8 cellular contexts compared by ENCODE assay signal in the genomic region with DNA sequence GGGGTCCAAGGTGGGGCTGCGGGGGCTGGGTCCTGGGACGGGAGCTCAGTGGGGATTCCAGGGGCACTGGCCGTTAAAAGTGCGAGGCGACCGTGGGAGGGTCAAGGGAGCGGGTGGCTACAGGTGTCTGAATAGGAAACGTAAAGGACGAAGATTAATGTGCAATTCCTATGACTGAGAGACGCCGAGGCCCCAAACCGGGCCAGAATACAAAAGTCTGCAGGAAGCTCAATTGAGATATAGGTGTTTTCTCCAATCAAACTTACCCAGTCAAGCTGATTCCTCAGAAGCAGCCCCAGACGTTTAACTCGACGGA. TPM values are rescaled to one million over a fixed set of nuclear protein-coding genes. Genes with fewer than 3 reads are reported as not detected.
A peak's percentile ranks its signal among the peaks of the same experiment; 100 is the strongest.
DNase-seq lines count a peak whose midpoint lies in the region; ATAC-seq and TF ChIP-seq lines count a peak whose summit lies in the region.

A gene (minus strand): TSS at position 305 of the 316 bp plus-strand sequence. CDS start 7,247 bp downstream, outside the sequence.

- peak within 1 kb of the TSS; percentile 99 for H3K27ac Mint-ChIP-seq in activated T-cell treated with anti-CD3 and anti-CD28 coated beads, Interleukin-2, amount 50 U/mL, for 24 hours

- no peaks in the 10 kb centered on the region for H3K9me3 ChIP-seq in Panc1 (ENCODE audit: control insufficient read depth, insufficient read depth, low read depth, low read length)
- H3K9me3 ChIP-seq in esophagus muscularis mucosa: no peaks in the 10 kb centered on the region
- H3K9me3 ChIP-seq in osteoblast (ENCODE audit: low read depth, low read length): no peaks in the 10 kb centered on the region

- no peaks in the 10 kb centered on the region for H3K27me3 Mint-ChIP-seq in activated T-cell treated with anti-CD3 and anti-CD28 coated beads, Interleukin-2, amount 50 U/mL, for 24 hours

- ATAC-seq in Panc1: peak; percentile 53; the same call in 1 of the 2 replicates

- under 1% methylated on average over 15 of the region's 15 CpGs for WGBS in esophagus muscularis mucosa

- H3K79me2 ChIP-seq in osteoblast (ENCODE audit: insufficient read depth, low read length): peaks cover 5% of the 10 kb centered on the region

- peak within 1 kb of the TSS; percentile 78 to 89 for H3K4me3 ChIP-seq in Panc1 (ENCODE audit: low read depth in 2 of 2, low read length in 2 of 2)
- peak within 1 kb of the TSS; percentile 66 to 73 (median 71) for H3K4me3 ChIP-seq in esophagus muscularis mucosa
- H3K4me3 ChIP-seq in osteoblast (ENCODE audit: insufficient read depth, low read length): peak within 1 kb of the TSS; percentile 74

- intact Hi-C loops in Panc1 (cut with micrococcal nuclease; ENCODE audit: unreplicated experiment) (loop anchor here (1.0 to 10.0 kb wide), 2 partner anchors 102 to 163 kb away; no protein-coding TSS in a partner anchor), esophagus muscularis mucosa (cut with DNase I) (loop anchor here (2.0 to 5.0 kb wide), 3 partner anchors 93 to 175 kb away; no protein-coding TSS in a partner anchor)

- H3K27ac ChIP-seq in Panc1 (ENCODE audit: low read length) (peak within 1 kb of the TSS; percentile 99), esophagus muscularis mucosa (replicated peaks in 1 of 4) (peak within 1 kb of the TSS; percentile 75 to 90 (median 86)), osteoblast (ENCODE audit: low read depth, low read length) (peak within 1 kb of the TSS; percentile 71)

- TF ChIP-seq POLR2A in esophagus muscularis mucosa (IDR thresholded peaks at IDR 0.05; ENCODE audit: low read depth): no peak

- H3K4me1 ChIP-seq in Panc1 (ENCODE audit: control insufficient read depth, insufficient read depth, low read length): peaks cover 12% of the 10 kb centered on the region
- H3K4me1 ChIP-seq in esophagus muscularis mucosa: peaks cover 15 to 29% (median 20%) of the 10 kb centered on the region in 4 donors
- H3K4me1 ChIP-seq in osteoblast (ENCODE audit: insufficient read depth, low read length): peaks cover 15% of the 10 kb centered on the region

- DNase-seq in activated T-cell treated with anti-CD3 and anti-CD28 coated beads, Interleukin-2, amount 50 U/mL, for 24 hours: no peak
- DNase-seq in activated T-cell treated with anti-CD3 and anti-CD28 coated beads, Interleukin-2, amount 50 U/mL, for 1 hour: no peak
- DNase-seq in Panc1 (ENCODE audit: low read depth, low spot score) (no peak), esophagus muscularis mucosa (ENCODE audit: extremely low spot score) (no peak), osteoblast (ENCODE audit: insufficient read length, low spot score, missing footprints) (no peak), NCI-H2081 treated with DMSO at 0.1 percent for 48 hours (lab: John Stamatoyannopoulos, UW) (no peak), NCI-H1694 treated with DMSO at 0.1 percent for 48 hours (lab: John Stamatoyannopoulos, UW) (no peak), G401 (ENCODE audit: low spot score) (no peak)

- H3K4me1 Mint-ChIP-seq in activated T-cell treated with anti-CD3 and anti-CD28 coated beads, Interleukin-2, amount 50 U/mL, for 24 hours (ENCODE audit: low read depth): peaks cover 35% of the 10 kb centered on the region

- H3K36me3 ChIP-seq in Panc1 (ENCODE audit: control insufficient read depth, insufficient read depth, low read length) (no peaks in the 10 kb centered on the region), esophagus muscularis mucosa (no peaks in the 10 kb centered on the region), osteoblast (ENCODE audit: insufficient read depth, low read length) (no peaks in the 10 kb centered on the region)

- peak within 1 kb of the TSS; percentile 94 for H3K4me3 Mint-ChIP-seq in activated T-cell treated with anti-CD3 and anti-CD28 coated beads, Interleukin-2, amount 50 U/mL, for 24 hours

- CTCF ChIA-PET in Panc1 (lab: Charles Lee): interaction anchor here (0.6 to 3.1 kb wide), 14 partner anchors 33 to 285 kb away, joined by 3 to 56 read pairs (median 4); no protein-coding TSS in a partner anchor

- POLR2A ChIA-PET in Panc1 (lab: Charles Lee): interaction anchor here (0.9 kb wide), 1 partner anchor 105 kb away, joined by 3 read pairs; no protein-coding TSS in a partner anchor

- H2AFZ ChIP-seq in osteoblast (ENCODE audit: low read length): peak within 1 kb of the TSS; percentile 88

- TF ChIP-seq CTCF in Panc1 (IDR thresholded peaks at IDR 0.05): no peak
- no peak for TF ChIP-seq CTCF in esophagus muscularis mucosa (IDR thresholded peaks at IDR 0.05)
- no peak for TF ChIP-seq CTCF in osteoblast (IDR thresholded peaks at IDR 0.05; ENCODE audit: extremely low read depth, low read depth, low read length)

- in situ Hi-C loops in Panc1 (cut with HindIII; ENCODE audit: low pct_unique_long_range_greater_than_20kb, low sequenced_read_pairs) (loop anchor here (5.0 kb wide), 1 partner anchor 100 kb away; no protein-coding TSS in a partner anchor), G401 (cut with HindIII; ENCODE audit: low sequenced_read_pairs) (loop anchor here (10.0 kb wide), 1 partner anchor 103 kb away; no protein-coding TSS in a partner anchor)

- H3K9me3 Mint-ChIP-seq in activated T-cell treated with anti-CD3 and anti-CD28 coated beads, Interleukin-2, amount 50 U/mL, for 24 hours: no peaks in the 10 kb centered on the region

- H3K27me3 ChIP-seq in Panc1 (ENCODE audit: control insufficient read depth, insufficient read depth, low read length): no peaks in the 10 kb centered on the region
- H3K27me3 ChIP-seq in esophagus muscularis mucosa: no peaks in the 10 kb centered on the region
- no peaks in the 10 kb centered on the region for H3K27me3 ChIP-seq in osteoblast (ENCODE audit: insufficient read depth, low read length)

- H4K20me1 ChIP-seq in osteoblast (ENCODE audit: insufficient read depth, low read length): no peaks in the 10 kb centered on the region

- peak within 1 kb of the TSS; percentile 81 for H3K4me2 ChIP-seq in osteoblast (ENCODE audit: insufficient read depth, low read length)

- no peak for TF ChIP-seq EP300 in esophagus muscularis mucosa (IDR thresholded peaks at IDR 0.05)

- H3K36me3 Mint-ChIP-seq in activated T-cell treated with anti-CD3 and anti-CD28 coated beads, Interleukin-2, amount 50 U/mL, for 24 hours (ENCODE audit: low read depth): peaks cover 11% of the 10 kb centered on the region

- no TSS peak for BruUV-seq in Panc1 (replicated peaks; lab: Mats Ljungman, UMichigan)

RNA-seq across cellular contexts. Expression of the gene that starts here (rescaled TPM):
- total RNA-seq in Panc1 (2021; ENCODE audit: unreplicated experiment) (8.5 TPM), esophagus muscularis mucosa (1 to 10 TPM; 6.1 to 10.0 (median 9.2) TPM), osteoblast (6.5 and 6.9 TPM in 2 replicates)
- polyA plus RNA-seq in Panc1 (2012; ENCODE audit: insufficient read length): 8.0 TPM
- 6.5 and 9.2 TPM in 2 replicates for total RNA-seq in G401 (2014; rRNA removed; shearing (Covaris generic))
